In genomic region chr16:23679274-23679985, GRCh38 we compare ENCODE assay signal across 8 cellular contexts. TPM values are rescaled to one million over a fixed set of nuclear protein-coding genes. Genes with fewer than 3 reads are reported as not detected.
A peak's percentile ranks its signal among the peaks of the same experiment; 100 is the strongest.
DNase-seq lines count a peak whose midpoint lies in the region; ATAC-seq, FAIRE-seq and TF ChIP-seq lines count a peak whose summit lies in the region.

No MANE protein-coding gene starts in this region.

- POLR2A ChIA-PET in A549 (lab: Yijun Ruan, JAX): no interaction called here
- POLR2A ChIA-PET in activated CD8-positive, alpha-beta T cell treated with anti-CD3 and anti-CD28 coated beads, Interleukin-2, amount 10 ng/mL, durations not matched to agents 7 days and 5 days (lab: Charles Lee): interaction anchor here (0.7 to 2.6 kb wide), 5 partner anchors 10 to 122 kb away, joined by 3 to 11 read pairs (median 3); partner anchors contain the start of genes EARS2 and UBFD1

- under 1% methylated on average over 17 of the region's 24 CpGs for WGBS in A549 (ENCODE audit: missing lambda C conversion rate)

- H3K27ac ChIP-seq in A549: peak overlapping the region; percentile 80 to 91

- H3K4me3 ChIP-seq in A549: peak overlapping the region; percentile 78
- H3K4me3 ChIP-seq in iPS-11a (ENCODE audit: low read depth, low read length): peak overlapping the region; percentile 100

- H3K4me3 Mint-ChIP-seq in activated CD8-positive, alpha-beta T cell treated with anti-CD3 and anti-CD28 coated beads, Interleukin-2, amount 10 ng/mL, durations not matched to agents 7 days and 5 days: peak overlapping the region; percentile 96
- H3K4me3 Mint-ChIP-seq in stimulated activated memory B cell treated with anti-CD40 and anti-IgM and Interleukin-4, amounts not matched to agents 10 μg/mL and 1 μg/mL and 100 μg/mL, for 72 hours: peak overlapping the region; percentile 86

- TF ChIP-seq RAD21 in A549 (conservative IDR thresholded peaks at IDR 0.05 in 1 of 2, IDR thresholded peaks at IDR 0.05 in 1 of 2): no peak

- TF ChIP-seq EP300 in A549 (IDR thresholded peaks at IDR 0.05): no peak

- no peaks in the 10 kb centered on the region for H3K27me3 Mint-ChIP-seq in activated CD8-positive, alpha-beta T cell treated with anti-CD3 and anti-CD28 coated beads, Interleukin-2, amount 10 ng/mL, durations not matched to agents 7 days and 5 days (ENCODE audit: low read depth)
- H3K27me3 Mint-ChIP-seq in stimulated activated memory B cell treated with anti-CD40 and anti-IgM and Interleukin-4, amounts not matched to agents 10 μg/mL and 1 μg/mL and 100 μg/mL, for 72 hours: peaks cover 13% of the 10 kb centered on the region

- H3K9me3 ChIP-seq in A549: no peaks in the 10 kb centered on the region

- peak; percentile 48 to 80 for DNase-seq in A549 (ENCODE audit: low read depth in 1 of 2, low spot score in 1 of 2)
- peak; percentile 69 for DNase-seq in ELR (ENCODE audit: low read depth)
- DNase-seq in NAMALWA (ENCODE audit: low spot score): peak; percentile 40
- DNase-seq in activated CD8-positive, alpha-beta T cell treated with anti-CD3 and anti-CD28 coated beads, Interleukin-2, amount 10 ng/mL, durations not matched to agents 7 days and 5 days: peak; percentile 41
- no peak for DNase-seq in effector CD8-positive, alpha-beta T cell (lab: John Stamatoyannopoulos, UW)

- peaks cover 61% of the 10 kb centered on the region for H3K36me3 Mint-ChIP-seq in activated CD8-positive, alpha-beta T cell treated with anti-CD3 and anti-CD28 coated beads, Interleukin-2, amount 10 ng/mL, durations not matched to agents 7 days and 5 days (ENCODE audit: low read depth)
- peaks cover 32% of the 10 kb centered on the region for H3K36me3 Mint-ChIP-seq in stimulated activated memory B cell treated with anti-CD40 and anti-IgM and Interleukin-4, amounts not matched to agents 10 μg/mL and 1 μg/mL and 100 μg/mL, for 72 hours

- H3K4me1 Mint-ChIP-seq in activated CD8-positive, alpha-beta T cell treated with anti-CD3 and anti-CD28 coated beads, Interleukin-2, amount 10 ng/mL, durations not matched to agents 7 days and 5 days (ENCODE audit: low read depth): peaks cover 42% of the 10 kb centered on the region
- peaks cover 21% of the 10 kb centered on the region for H3K4me1 Mint-ChIP-seq in stimulated activated memory B cell treated with anti-CD40 and anti-IgM and Interleukin-4, amounts not matched to agents 10 μg/mL and 1 μg/mL and 100 μg/mL, for 72 hours

- CTCF ChIA-PET in A549 (lab: Yijun Ruan, JAX): interaction anchor here (1.0 to 4.3 kb wide), 6 partner anchors 10 to 825 kb away, joined by 3 to 27 read pairs (median 6); no protein-coding TSS in a partner anchor
- CTCF ChIA-PET in activated CD8-positive, alpha-beta T cell treated with anti-CD3 and anti-CD28 coated beads, Interleukin-2, amount 10 ng/mL, durations not matched to agents 7 days and 5 days (lab: Charles Lee): interaction anchor here (1.1 to 1.6 kb wide), 2 partner anchors 14 to 39 kb away, joined by 3 to 4 read pairs; no protein-coding TSS in a partner anchor

- peak overlapping the region; percentile 84 for H3K27ac Mint-ChIP-seq in activated CD8-positive, alpha-beta T cell treated with anti-CD3 and anti-CD28 coated beads, Interleukin-2, amount 10 ng/mL, durations not matched to agents 7 days and 5 days
- peak overlapping the region; percentile 47 for H3K27ac Mint-ChIP-seq in stimulated activated memory B cell treated with anti-CD40 and anti-IgM and Interleukin-4, amounts not matched to agents 10 μg/mL and 1 μg/mL and 100 μg/mL, for 72 hours

- TF ChIP-seq CTCF in A549 (IDR thresholded peaks at IDR 0.05): no peak

- ATAC-seq in A549 (peak; percentile 57 to 73), HG03520 (IDR thresholded peaks at IDR 0.05; ENCODE audit: unreplicated experiment) (no peak)
- peak; percentile 11 for ATAC-seq in activated CD8-positive, alpha-beta T cell treated with anti-CD3 and anti-CD28 coated beads, Interleukin-2, amount 10 ng/mL, durations not matched to agents 7 days and 5 days
- no peak for ATAC-seq in stimulated activated memory B cell treated with anti-CD40 and anti-IgM and Interleukin-4, amounts not matched to agents 10 μg/mL and 1 μg/mL and 100 μg/mL, for 72 hours

- no peaks in the 10 kb centered on the region for H3K9me3 Mint-ChIP-seq in activated CD8-positive, alpha-beta T cell treated with anti-CD3 and anti-CD28 coated beads, Interleukin-2, amount 10 ng/mL, durations not matched to agents 7 days and 5 days (ENCODE audit: insufficient read depth)
- no peaks in the 10 kb centered on the region for H3K9me3 Mint-ChIP-seq in stimulated activated memory B cell treated with anti-CD40 and anti-IgM and Interleukin-4, amounts not matched to agents 10 μg/mL and 1 μg/mL and 100 μg/mL, for 72 hours

- peak overlapping the region; percentile 90 for H3K4me2 ChIP-seq in A549

- no peak for FAIRE-seq in A549 (lab: Jason Lieb, UNC)

- no peak for TF ChIP-seq POLR2A in A549 (IDR thresholded peaks at IDR 0.05; ENCODE audit: low read length)

- peaks cover 27% of the 10 kb centered on the region for H3K4me1 ChIP-seq in A549

TF ChIP-seq in A549, 52 proteins besides CTCF, POLR2A, EP300 and RAD21 (continues in another document):
- no peak for TF ChIP-seq MAFK (IDR thresholded peaks at IDR 0.05; ENCODE audit: partially characterized antibody)
- no peak for TF ChIP-seq TFCP2L1 (CRISPR knock-in tag; IDR thresholded peaks at IDR 0.05)
- no peak for TF ChIP-seq REST (IDR thresholded peaks at IDR 0.05)
- TF ChIP-seq BHLHE40 (IDR thresholded peaks at IDR 0.05; ENCODE audit: low read depth, low read length): no peak
- no peak for TF ChIP-seq ZNF302 (CRISPR knock-in tag; IDR thresholded peaks at IDR 0.05)
- no peak for TF ChIP-seq MYC (IDR thresholded peaks at IDR 0.05; ENCODE audit: borderline replicate concordance, low read length)
- no peak for TF ChIP-seq CHD4 (IDR thresholded peaks at IDR 0.05; ENCODE audit: borderline replicate concordance)

RNA-seq across cellular contexts. Expression of gene PLK1, which starts 0.7 kb away (rescaled TPM):
- 52.8 and 71.9 TPM in 2 replicates for polyA plus RNA-seq in A549 (2011; rRNA removed)
- 240 and 269 TPM in 2 replicates for polyA plus RNA-seq in A549 (2012; cell fraction: cytosol; rRNA removed)
- polyA plus RNA-seq in A549 (2012; cell fraction: nucleus; rRNA removed): 288 and 451 TPM in 2 replicates
- polyA plus RNA-seq in A549 (2017; fragmentation: RNase III; extraction: RNeasy Plus Mini Kit Qiagen cat#74134 plus additional on column Dnase treatment): 108 to 117 TPM (median 114 TPM) in 3 replicates
- 94.1 and 110 TPM in 2 replicates for polyA minus RNA-seq in A549 (2011; rRNA and poly(A)+ RNA removed)
- 100 to 1,000 TPM; 138 to 139 TPM for total RNA-seq in activated CD8-positive, alpha-beta T cell treated with anti-CD3 and anti-CD28 coated beads, Interleukin-2, amount 10 ng/mL, durations not matched to agents 7 days and 5 days

RNA-seq across cellular contexts. Expression of gene ERN2, which starts 33.6 kb away (rescaled TPM):
- not detected in 2 replicates for polyA plus RNA-seq in A549 (2011; rRNA removed)
- polyA plus RNA-seq in A549 (2012; cell fraction: cytosol; rRNA removed): not detected in 2 replicates
- polyA plus RNA-seq in A549 (2012; cell fraction: nucleus; rRNA removed): not detected in 2 replicates
- not detected in 3 replicates for polyA plus RNA-seq in A549 (2017; fragmentation: RNase III; extraction: RNeasy Plus Mini Kit Qiagen cat#74134 plus additional on column Dnase treatment)
- 0.92 TPM in 1 of 2 replicates, not detected in the other for polyA minus RNA-seq in A549 (2011; rRNA and poly(A)+ RNA removed)
- not detected for total RNA-seq in activated CD8-positive, alpha-beta T cell treated with anti-CD3 and anti-CD28 coated beads, Interleukin-2, amount 10 ng/mL, durations not matched to agents 7 days and 5 days

RNA-seq across cellular contexts. Expression of gene DCTN5, which starts 38.2 kb away (rescaled TPM):
- polyA plus RNA-seq in A549 (2011; rRNA removed): 91.1 TPM in 2 replicates
- polyA plus RNA-seq in A549 (2012; cell fraction: cytosol; rRNA removed): 29.9 and 32.4 TPM in 2 replicates
- 17.7 and 18.6 TPM in 2 replicates for polyA plus RNA-seq in A549 (2012; cell fraction: nucleus; rRNA removed)
- 64.6 to 70.4 TPM (median 66.2 TPM) in 3 replicates for polyA plus RNA-seq in A549 (2017; fragmentation: RNase III; extraction: RNeasy Plus Mini Kit Qiagen cat#74134 plus additional on column Dnase treatment)
- 50.9 and 67.3 TPM in 2 replicates for polyA minus RNA-seq in A549 (2011; rRNA and poly(A)+ RNA removed)
- 10 to 100 TPM; 71.9 to 72.6 TPM for total RNA-seq in activated CD8-positive, alpha-beta T cell treated with anti-CD3 and anti-CD28 coated beads, Interleukin-2, amount 10 ng/mL, durations not matched to agents 7 days and 5 days

RNA-seq across cellular contexts. Expression of gene PALB2, which starts 38.3 kb away (rescaled TPM):
- polyA plus RNA-seq in A549 (2011; rRNA removed) (14.7 and 17.4 TPM in 2 replicates), A549 (2017; fragmentation: RNase III; extraction: RNeasy Plus Mini Kit Qiagen cat#74134 plus additional on column Dnase treatment) (11.9 to 15.0 TPM (median 13.9 TPM) in 3 replicates)
- 4.1 and 4.2 TPM in 2 replicates for polyA plus RNA-seq in A549 (2012; cell fraction: cytosol; rRNA removed)
- 3.0 and 5.9 TPM in 2 replicates for polyA plus RNA-seq in A549 (2012; cell fraction: nucleus; rRNA removed)
- polyA minus RNA-seq in A549 (2011; rRNA and poly(A)+ RNA removed): 13.9 and 16.6 TPM in 2 replicates
- 10 to 100 TPM; 22.7 to 26.1 TPM for total RNA-seq in activated CD8-positive, alpha-beta T cell treated with anti-CD3 and anti-CD28 coated beads, Interleukin-2, amount 10 ng/mL, durations not matched to agents 7 days and 5 days

Comparison
In these comparisons a context has a peak if more than half of its experiments do, and no peak if none do; other contexts are left out.
1. ATAC-seq: peak in A549 (2 of 2) and activated CD8-positive, alpha-beta T cell treated with anti-CD3 and anti-CD28 coated beads, Interleukin-2, amount 10 ng/mL, durations not matched to agents 7 days and 5 days (single experiment); none in stimulated activated memory B cell treated with anti-CD40 and anti-IgM and Interleukin-4, amounts not matched to agents 10 μg/mL and 1 μg/mL and 100 μg/mL, for 72 hours (single experiment) and HG03520 (single experiment).